ENCODE assay signal across 1 cellular context in genomic region chr19:1067341-1068103, GRCh38.
TF ChIP-seq lines count a peak whose summit lies in the region.

No MANE protein-coding gene starts in this region.

TF ChIP-seq in GM23338, 12 proteins besides CTCF, POLR2A, EP300 and RAD21 (continued from another document):
- TF ChIP-seq, protein P1, sequence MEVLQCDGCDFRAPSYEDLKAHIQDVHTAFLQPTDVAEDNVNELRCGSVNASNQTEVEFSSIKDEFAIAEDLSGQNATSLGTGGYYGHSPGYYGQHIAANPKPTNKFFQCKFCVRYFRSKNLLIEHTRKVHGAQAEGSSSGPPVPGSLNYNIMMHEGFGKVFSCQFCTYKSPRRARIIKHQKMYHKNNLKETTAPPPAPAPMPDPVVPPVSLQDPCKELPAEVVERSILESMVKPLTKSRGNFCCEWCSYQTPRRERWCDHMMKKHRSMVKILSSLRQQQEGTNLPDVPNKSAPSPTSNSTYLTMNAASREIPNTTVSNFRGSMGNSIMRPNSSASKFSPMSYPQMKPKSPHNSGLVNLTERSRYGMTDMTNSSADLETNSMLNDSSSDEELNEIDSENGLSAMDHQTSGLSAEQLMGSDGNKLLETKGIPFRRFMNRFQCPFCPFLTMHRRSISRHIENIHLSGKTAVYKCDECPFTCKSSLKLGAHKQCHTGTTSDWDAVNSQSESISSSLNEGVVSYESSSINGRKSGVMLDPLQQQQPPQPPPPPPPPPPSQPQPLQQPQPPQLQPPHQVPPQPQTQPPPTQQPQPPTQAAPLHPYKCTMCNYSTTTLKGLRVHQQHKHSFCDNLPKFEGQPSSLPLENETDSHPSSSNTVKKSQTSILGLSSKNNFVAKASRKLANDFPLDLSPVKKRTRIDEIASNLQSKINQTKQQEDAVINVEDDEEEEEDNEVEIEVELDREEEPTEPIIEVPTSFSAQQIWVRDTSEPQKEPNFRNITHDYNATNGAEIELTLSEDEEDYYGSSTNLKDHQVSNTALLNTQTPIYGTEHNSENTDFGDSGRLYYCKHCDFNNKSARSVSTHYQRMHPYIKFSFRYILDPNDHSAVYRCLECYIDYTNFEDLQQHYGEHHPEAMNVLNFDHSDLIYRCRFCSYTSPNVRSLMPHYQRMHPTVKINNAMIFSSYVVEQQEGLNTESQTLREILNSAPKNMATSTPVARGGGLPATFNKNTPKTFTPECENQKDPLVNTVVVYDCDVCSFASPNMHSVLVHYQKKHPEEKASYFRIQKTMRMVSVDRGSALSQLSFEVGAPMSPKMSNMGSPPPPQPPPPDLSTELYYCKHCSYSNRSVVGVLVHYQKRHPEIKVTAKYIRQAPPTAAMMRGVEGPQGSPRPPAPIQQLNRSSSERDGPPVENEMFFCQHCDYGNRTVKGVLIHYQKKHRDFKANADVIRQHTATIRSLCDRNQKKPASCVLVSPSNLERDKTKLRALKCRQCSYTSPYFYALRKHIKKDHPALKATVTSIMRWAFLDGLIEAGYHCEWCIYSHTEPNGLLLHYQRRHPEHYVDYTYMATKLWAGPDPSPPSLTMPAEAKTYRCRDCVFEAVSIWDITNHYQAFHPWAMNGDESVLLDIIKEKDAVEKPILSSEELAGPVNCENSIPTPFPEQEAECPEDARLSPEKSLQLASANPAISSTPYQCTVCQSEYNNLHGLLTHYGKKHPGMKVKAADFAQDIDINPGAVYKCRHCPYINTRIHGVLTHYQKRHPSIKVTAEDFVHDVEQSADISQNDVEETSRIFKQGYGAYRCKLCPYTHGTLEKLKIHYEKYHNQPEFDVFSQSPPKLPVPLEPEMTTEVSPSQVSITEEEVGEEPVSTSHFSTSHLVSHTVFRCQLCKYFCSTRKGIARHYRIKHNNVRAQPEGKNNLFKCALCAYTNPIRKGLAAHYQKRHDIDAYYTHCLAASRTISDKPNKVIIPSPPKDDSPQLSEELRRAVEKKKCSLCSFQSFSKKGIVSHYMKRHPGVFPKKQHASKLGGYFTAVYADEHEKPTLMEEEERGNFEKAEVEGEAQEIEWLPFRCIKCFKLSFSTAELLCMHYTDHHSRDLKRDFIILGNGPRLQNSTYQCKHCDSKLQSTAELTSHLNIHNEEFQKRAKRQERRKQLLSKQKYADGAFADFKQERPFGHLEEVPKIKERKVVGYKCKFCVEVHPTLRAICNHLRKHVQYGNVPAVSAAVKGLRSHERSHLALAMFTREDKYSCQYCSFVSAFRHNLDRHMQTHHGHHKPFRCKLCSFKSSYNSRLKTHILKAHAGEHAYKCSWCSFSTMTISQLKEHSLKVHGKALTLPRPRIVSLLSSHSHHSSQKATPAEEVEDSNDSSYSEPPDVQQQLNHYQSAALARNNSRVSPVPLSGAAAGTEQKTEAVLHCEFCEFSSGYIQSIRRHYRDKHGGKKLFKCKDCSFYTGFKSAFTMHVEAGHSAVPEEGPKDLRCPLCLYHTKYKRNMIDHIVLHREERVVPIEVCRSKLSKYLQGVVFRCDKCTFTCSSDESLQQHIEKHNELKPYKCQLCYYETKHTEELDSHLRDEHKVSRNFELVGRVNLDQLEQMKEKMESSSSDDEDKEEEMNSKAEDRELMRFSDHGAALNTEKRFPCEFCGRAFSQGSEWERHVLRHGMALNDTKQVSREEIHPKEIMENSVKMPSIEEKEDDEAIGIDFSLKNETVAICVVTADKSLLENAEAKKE (CRISPR knock-in tag; IDR thresholded peaks at IDR 0.05), result no peak
- TF ChIP-seq, protein P2, sequence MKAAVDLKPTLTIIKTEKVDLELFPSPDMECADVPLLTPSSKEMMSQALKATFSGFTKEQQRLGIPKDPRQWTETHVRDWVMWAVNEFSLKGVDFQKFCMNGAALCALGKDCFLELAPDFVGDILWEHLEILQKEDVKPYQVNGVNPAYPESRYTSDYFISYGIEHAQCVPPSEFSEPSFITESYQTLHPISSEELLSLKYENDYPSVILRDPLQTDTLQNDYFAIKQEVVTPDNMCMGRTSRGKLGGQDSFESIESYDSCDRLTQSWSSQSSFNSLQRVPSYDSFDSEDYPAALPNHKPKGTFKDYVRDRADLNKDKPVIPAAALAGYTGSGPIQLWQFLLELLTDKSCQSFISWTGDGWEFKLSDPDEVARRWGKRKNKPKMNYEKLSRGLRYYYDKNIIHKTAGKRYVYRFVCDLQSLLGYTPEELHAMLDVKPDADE (IDR thresholded peaks at IDR 0.05), result no peak
- TF ChIP-seq JUNB (IDR thresholded peaks at IDR 0.05; ENCODE audit: unreplicated experiment), result no peak
- TF ChIP-seq, protein P3, sequence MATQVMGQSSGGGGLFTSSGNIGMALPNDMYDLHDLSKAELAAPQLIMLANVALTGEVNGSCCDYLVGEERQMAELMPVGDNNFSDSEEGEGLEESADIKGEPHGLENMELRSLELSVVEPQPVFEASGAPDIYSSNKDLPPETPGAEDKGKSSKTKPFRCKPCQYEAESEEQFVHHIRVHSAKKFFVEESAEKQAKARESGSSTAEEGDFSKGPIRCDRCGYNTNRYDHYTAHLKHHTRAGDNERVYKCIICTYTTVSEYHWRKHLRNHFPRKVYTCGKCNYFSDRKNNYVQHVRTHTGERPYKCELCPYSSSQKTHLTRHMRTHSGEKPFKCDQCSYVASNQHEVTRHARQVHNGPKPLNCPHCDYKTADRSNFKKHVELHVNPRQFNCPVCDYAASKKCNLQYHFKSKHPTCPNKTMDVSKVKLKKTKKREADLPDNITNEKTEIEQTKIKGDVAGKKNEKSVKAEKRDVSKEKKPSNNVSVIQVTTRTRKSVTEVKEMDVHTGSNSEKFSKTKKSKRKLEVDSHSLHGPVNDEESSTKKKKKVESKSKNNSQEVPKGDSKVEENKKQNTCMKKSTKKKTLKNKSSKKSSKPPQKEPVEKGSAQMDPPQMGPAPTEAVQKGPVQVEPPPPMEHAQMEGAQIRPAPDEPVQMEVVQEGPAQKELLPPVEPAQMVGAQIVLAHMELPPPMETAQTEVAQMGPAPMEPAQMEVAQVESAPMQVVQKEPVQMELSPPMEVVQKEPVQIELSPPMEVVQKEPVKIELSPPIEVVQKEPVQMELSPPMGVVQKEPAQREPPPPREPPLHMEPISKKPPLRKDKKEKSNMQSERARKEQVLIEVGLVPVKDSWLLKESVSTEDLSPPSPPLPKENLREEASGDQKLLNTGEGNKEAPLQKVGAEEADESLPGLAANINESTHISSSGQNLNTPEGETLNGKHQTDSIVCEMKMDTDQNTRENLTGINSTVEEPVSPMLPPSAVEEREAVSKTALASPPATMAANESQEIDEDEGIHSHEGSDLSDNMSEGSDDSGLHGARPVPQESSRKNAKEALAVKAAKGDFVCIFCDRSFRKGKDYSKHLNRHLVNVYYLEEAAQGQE (IDR thresholded peaks at IDR 0.05; ENCODE audit: unreplicated experiment), result no peak
